In genomic region chr22:46473896-46474557, GRCh38 we compare ENCODE assay signal across 20 cellular contexts.
DNase-seq lines count a peak whose midpoint lies in the region; ATAC-seq, FAIRE-seq and TF ChIP-seq lines count a peak whose summit lies in the region.
"Had no signal": no experiment of that assay in that cellular context is flagged by ENCODE, and none has a peak within 500 bp of the region (broad histone marks: within the 10 kb centered on the region; RNA-seq: fewer than 3 reads in every experiment).

No MANE protein-coding gene starts in this region.

- POLR2A ChIA-PET in HEK293 (lab: Yijun Ruan, JAX) = no interaction called here

- H3K36me3 Mint-ChIP-seq in chondrocyte (ENCODE audit: low read depth) (peaks cover 12% of the 10 kb centered on the region), neural progenitor cell (peaks cover 18% of the 10 kb centered on the region), T-helper 17 cell (ENCODE audit: low read depth) (peaks cover 4% of the 10 kb centered on the region)
- H3K36me3 Mint-ChIP-seq: CD8-positive, alpha-beta T cell had no signal

- H3K27me3 ChIP-seq in neural progenitor cell (no peaks in the 10 kb centered on the region), small intestine (ENCODE audit: control insufficient read depth in 2 of 2, insufficient read depth in 2 of 2, low read length in 2 of 2) (peaks cover 0 to 4% of the 10 kb centered on the region in 2 donors)
- H3K27me3 ChIP-seq: BLaER1 treated with 17β-estradiol and CSF1 and Interleukin-3, amounts not matched to agents 10 nM and 100 nM had no signal

- peaks cover 4% of the 10 kb centered on the region for H3K79me2 ChIP-seq in neural progenitor cell (ENCODE audit: low read depth)

- H3K4me3 ChIP-seq in HEK293 (ENCODE audit: low read depth, low read length) (no peak overlapping the region), neural progenitor cell (no peak overlapping the region), small intestine (ENCODE audit: low read depth in 1 of 2, low read length in 2 of 2) (no peak overlapping the region)
- H3K4me3 ChIP-seq: BLaER1 treated with 17β-estradiol and CSF1 and Interleukin-3, amounts not matched to agents 10 nM and 100 nM; GM12878; GM23338; K562 had no signal

- no peak overlapping the region for H3K27ac Mint-ChIP-seq in chondrocyte (ENCODE audit: unreplicated experiment)
- peak overlapping the region; percentile 73 for H3K27ac Mint-ChIP-seq in neural progenitor cell
- H3K27ac Mint-ChIP-seq in T-helper 17 cell = no peak overlapping the region
- H3K27ac Mint-ChIP-seq: B cell; CD8-positive, alpha-beta T cell; GM23338 had no signal

- no peak overlapping the region for H3K27ac ChIP-seq in HEK293 (ENCODE audit: extremely low read depth, low read depth, low read length)
- H3K27ac ChIP-seq in neural progenitor cell = no peak overlapping the region
- no peak overlapping the region for H3K27ac ChIP-seq in small intestine (ENCODE audit: low read depth in 1 of 2, low read length in 1 of 2)
- no peak overlapping the region for H3K27ac ChIP-seq in caudate nucleus (ENCODE audit: low read depth, low read length)
- H3K27ac ChIP-seq: BLaER1 treated with 17β-estradiol and CSF1 and Interleukin-3, amounts not matched to agents 10 nM and 100 nM had no signal

- CTCF ChIA-PET in HEK293 (lab: Yijun Ruan, JAX) = interaction anchor here (1.2 kb wide), 1 partner anchor 106 kb away, joined by 3 read pairs; no protein-coding TSS in a partner anchor

- H3K9ac ChIP-seq in neural progenitor cell = no peak overlapping the region
- H3K9ac ChIP-seq: BLaER1 treated with 17β-estradiol and CSF1 and Interleukin-3, amounts not matched to agents 10 nM and 100 nM had no signal

- DNase-seq in chondrocyte (ENCODE audit: low spot score) (peak; percentile 66), neural progenitor cell (ENCODE audit: low spot score) (no peak), small intestine (peak; percentile 8), caudate nucleus (lab: John Stamatoyannopoulos, UW) (no peak), T-helper 17 cell (no peak), OCI-M1 (lab: John Stamatoyannopoulos, UW) (no peak)
- DNase-seq in stimulated activated naive CD4-positive, alpha-beta T cell (lab: John Stamatoyannopoulos, UW) = no peak
- DNase-seq: CD8-positive, alpha-beta T cell; COR-L47; DMS 273 treated with DMSO at 0.1 percent for 48 hours; DND-41; EL had no signal

- no peaks in the 10 kb centered on the region for H3K9me3 ChIP-seq in HEK293 (ENCODE audit: control insufficient read depth, insufficient read depth, low read depth, low read length)
- no peaks in the 10 kb centered on the region for H3K9me3 ChIP-seq in neural progenitor cell (ENCODE audit: low read depth)
- no peaks in the 10 kb centered on the region for H3K9me3 ChIP-seq in small intestine (ENCODE audit: control insufficient read depth, low read depth)
- no peaks in the 10 kb centered on the region for H3K9me3 ChIP-seq in T-helper 17 cell (ENCODE audit: control insufficient read depth, low read length, poor library complexity, severe bottlenecking)

- H3K36me3 ChIP-seq in HEK293 (ENCODE audit: control insufficient read depth in 2 of 2, insufficient read depth in 1 of 2, low read length in 2 of 2) (no peaks in the 10 kb centered on the region), neural progenitor cell (no peaks in the 10 kb centered on the region), small intestine (ENCODE audit: control insufficient read depth in 2 of 2, insufficient read depth in 2 of 2, low read length in 2 of 2) (no peaks in the 10 kb centered on the region)
- H3K36me3 ChIP-seq: BLaER1 treated with 17β-estradiol and CSF1 and Interleukin-3, amounts not matched to agents 10 nM and 100 nM had no signal

- FAIRE-seq in small intestine (lab: Jason Lieb, UNC) = no peak
- FAIRE-seq: GM12878, GM19239, K562 had no signal

- no peak overlapping the region for H3K4me2 ChIP-seq in neural progenitor cell
- H3K4me2 ChIP-seq: BLaER1 treated with 17β-estradiol and CSF1 and Interleukin-3, amounts not matched to agents 10 nM and 100 nM; GM23338 had no signal

- no peaks in the 10 kb centered on the region for H3F3A ChIP-seq in neural progenitor cell (ENCODE audit: low read depth)

- no peak overlapping the region for H2AFZ ChIP-seq in neural progenitor cell (replicated peaks)
- H2AFZ ChIP-seq: GM23338 had no signal

- TF ChIP-seq CTCF in HEK293 (tag by site-specific recombination; IDR thresholded peaks at IDR 0.05) = no peak
- no peak for TF ChIP-seq CTCF in chondrocyte (IDR thresholded peaks at IDR 0.05)
- TF ChIP-seq CTCF in neural progenitor cell (IDR thresholded peaks at IDR 0.05) = no peak

- H3K4me3 Mint-ChIP-seq in chondrocyte (ENCODE audit: unreplicated experiment) = no peak overlapping the region
- H3K4me3 Mint-ChIP-seq in neural progenitor cell = no peak overlapping the region
- no peak overlapping the region for H3K4me3 Mint-ChIP-seq in T-helper 17 cell
- H3K4me3 Mint-ChIP-seq: B cell; CD8-positive, alpha-beta T cell; GM23338 had no signal

- ATAC-seq in T-helper 17 cell = no peak
- ATAC-seq: CD8-positive, alpha-beta T cell; GM12878; GM23338; HCT116; K562 had no signal

- H4K20me1 ChIP-seq in neural progenitor cell (ENCODE audit: low read depth) = peaks cover 1% of the 10 kb centered on the region
- H4K20me1 ChIP-seq: BLaER1 treated with 17β-estradiol and CSF1 and Interleukin-3, amounts not matched to agents 10 nM and 100 nM had no signal

- H3K27me3 Mint-ChIP-seq in chondrocyte (ENCODE audit: low read depth) (no peaks in the 10 kb centered on the region), neural progenitor cell (ENCODE audit: insufficient read depth, low read depth) (peaks cover 8% of the 10 kb centered on the region), T-helper 17 cell (peaks cover 39% of the 10 kb centered on the region)

- H3K9me3 Mint-ChIP-seq in chondrocyte (ENCODE audit: low read depth) = peaks cover 10% of the 10 kb centered on the region
- peaks cover 25% of the 10 kb centered on the region for H3K9me3 Mint-ChIP-seq in neural progenitor cell

- H3K4me1 ChIP-seq in HEK293 (ENCODE audit: control insufficient read depth, insufficient read depth, low read length) (no peaks in the 10 kb centered on the region), neural progenitor cell (no peaks in the 10 kb centered on the region), small intestine (ENCODE audit: control insufficient read depth in 2 of 2, insufficient read depth in 1 of 2, low read depth in 1 of 2, low read length in 1 of 2) (no peaks in the 10 kb centered on the region)

- WGBS in small intestine, 3 donors = 60 to 83% (median 63%) methylated on average over 20 of the region's 20 CpGs

- H3K4me1 Mint-ChIP-seq in chondrocyte (ENCODE audit: low read depth) (peaks cover 14% of the 10 kb centered on the region), neural progenitor cell (peaks cover 18% of the 10 kb centered on the region), T-helper 17 cell (peaks cover 2% of the 10 kb centered on the region)

TF ChIP-seq in HEK293, 187 proteins besides CTCF, POLR2A, EP300 and RAD21:
- TF ChIP-seq SCRT2 (tag by site-specific recombination; IDR thresholded peaks at IDR 0.05) = peak; percentile 23; the same call in 1 of the 2 replicates
- TF ChIP-seq GFI1B (tag by site-specific recombination; IDR thresholded peaks at IDR 0.05) = no peak

Comparison
In these comparisons a context has a peak if more than half of its experiments do, and no peak if none do; other contexts are left out.
1. DNase-seq: peak in chondrocyte (single experiment) and small intestine (single experiment); none in neural progenitor cell (single experiment), caudate nucleus (0 of 61), T-helper 17 cell (0 of 3), stimulated activated naive CD4-positive, alpha-beta T cell (0 of 6) and OCI-M1 (single experiment).